ENCODE assay signal across 1 cellular context in the genomic region with DNA sequence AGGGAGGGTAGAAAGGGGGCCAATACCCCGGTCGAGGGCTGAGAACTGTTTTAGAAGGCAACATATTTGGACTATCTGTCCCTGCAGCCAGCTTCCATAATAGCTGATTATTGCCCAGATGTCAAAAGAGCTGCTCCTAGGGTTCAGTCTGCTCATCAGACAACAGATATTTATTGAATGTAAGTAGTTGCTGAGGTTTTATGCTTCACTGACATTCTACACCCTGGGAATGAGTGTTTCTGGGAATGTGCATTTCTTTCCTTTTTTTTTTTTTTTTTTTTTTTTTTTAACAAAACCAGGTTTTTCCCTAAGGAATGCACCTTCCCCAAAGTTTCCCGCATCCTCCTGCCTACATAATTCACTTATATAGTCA. TPM values are rescaled to one million over a fixed set of nuclear protein-coding genes. Genes with fewer than 3 reads are reported as not detected.
"Had no signal": no experiment of that assay in that cellular context is flagged by ENCODE, and none has a peak within 500 bp of the region (broad histone marks: within the 10 kb centered on the region; RNA-seq: fewer than 3 reads in every experiment).

No MANE protein-coding gene starts in this region.

RNA-seq across cellular contexts. Expression of a gene that starts 33.8 kb away (rescaled TPM):
- total RNA-seq: bronchial epithelial cell had no signal
